ENCODE assay signal across 1 cellular context in genomic region chr22:31399211-31400022, GRCh38.
TF ChIP-seq lines count a peak whose summit lies in the region.

TSS of gene DRG1 (plus strand) at chr22:31399604. CDS start at chr22:31399684, 80 bp downstream.

TF ChIP-seq in K562, 482 proteins besides CTCF, POLR2A, EP300 and RAD21 (continued from another document and continues in another):
- TF ChIP-seq AFF4 (CRISPR knock-in tag; IDR thresholded peaks at IDR 0.05) (peak; percentile 15), FOXK2 (conservative IDR thresholded peaks at IDR 0.05 in 1 of 2, IDR thresholded peaks at IDR 0.05 in 1 of 2; ENCODE audit: low read depth in 2 of 2) (peak in 1 of 2 experiments; percentile 51; a peak in 1 of 4 replicates), MCM7 (IDR thresholded peaks at IDR 0.05) (no peak), TCF15 (CRISPR knock-in tag; IDR thresholded peaks at IDR 0.05) (no peak), NEUROD1 (IDR thresholded peaks at IDR 0.05; ENCODE audit: borderline replicate concordance, low read depth, low read length, partially characterized antibody) (peak; percentile 49), HDAC3 (IDR thresholded peaks at IDR 0.05; ENCODE audit: borderline replicate concordance, partially characterized antibody) (no peak), RBFOX2 (IDR thresholded peaks at IDR 0.05; ENCODE audit: low read depth, low read length) (peak; percentile 96), POLR2AphosphoS5 (IDR thresholded peaks at IDR 0.05; ENCODE audit: control insufficient read depth, insufficient read depth, low read depth, low read length) (peak; percentile 87), NFIC (IDR thresholded peaks at IDR 0.05) (peak; percentile 84), ARHGAP35 (IDR thresholded peaks at IDR 0.05; ENCODE audit: partially characterized antibody) (no peak), PTBP1 (IDR thresholded peaks at IDR 0.05; ENCODE audit: low read depth, low read length) (no peak), SAFB (IDR thresholded peaks at IDR 0.05; ENCODE audit: borderline replicate concordance, low read depth, low read length) (no peak), ZNF699 (CRISPR knock-in tag; IDR thresholded peaks at IDR 0.05; ENCODE audit: insufficient replicate concordance) (no peak), L3MBTL2 (IDR thresholded peaks at IDR 0.05) (peak; percentile 47; the same call in 1 of the 2 replicates), KAT7 (CRISPR knock-in tag; IDR thresholded peaks at IDR 0.05; ENCODE audit: borderline replicate concordance) (no peak), MTF1 (CRISPR knock-in tag; IDR thresholded peaks at IDR 0.05; ENCODE audit: borderline replicate concordance) (no peak), ETV5 (CRISPR knock-in tag; IDR thresholded peaks at IDR 0.05; ENCODE audit: low read depth) (no peak; the same call in 1 of the 2 replicates), ZBTB5 (IDR thresholded peaks at IDR 0.05) (no peak), ZNF583 (CRISPR knock-in tag; IDR thresholded peaks at IDR 0.05) (no peak), NR2C2 (CRISPR knock-in tag; IDR thresholded peaks at IDR 0.05) (no peak), NR2C2 (tag; IDR thresholded peaks at IDR 0.05) (peak; percentile 95), NKRF (IDR thresholded peaks at IDR 0.05; ENCODE audit: borderline replicate concordance) (0 out of 2 replicates have a peak, but pooled peaks have one; percentile 75), BCLAF1 (IDR thresholded peaks at IDR 0.05; ENCODE audit: borderline replicate concordance in 1 of 2, control insufficient read depth in 1 of 2, low read depth in 2 of 2, low read length in 1 of 2) (0 out of 4 replicates have a peak, but pooled peaks of 1 of the 2 experiments have one; percentile 38), HES1 (IDR thresholded peaks at IDR 0.05; ENCODE audit: low read depth) (no peak), PHF21A (IDR thresholded peaks at IDR 0.05; ENCODE audit: borderline replicate concordance, low read depth) (no peak), CXXC5 (CRISPR knock-in tag; IDR thresholded peaks at IDR 0.05) (peak; percentile 83), HDAC8 (tag; IDR thresholded peaks at IDR 0.05) (no peak), ZNF740 (CRISPR knock-in tag; IDR thresholded peaks at IDR 0.05) (no peak), ZNF740 (tag; IDR thresholded peaks at IDR 0.05) (no peak), ZNF133 (CRISPR knock-in tag; IDR thresholded peaks at IDR 0.05) (no peak; the same call in 1 of the 2 replicates), HOXB6 (CRISPR knock-in tag; IDR thresholded peaks at IDR 0.05; ENCODE audit: borderline replicate concordance) (no peak), MYBL2 (IDR thresholded peaks at IDR 0.05; ENCODE audit: low read depth) (no peak), MYBL2 (CRISPR knock-in tag; IDR thresholded peaks at IDR 0.05; ENCODE audit: borderline replicate concordance) (no peak), ZNF12 (CRISPR knock-in tag; IDR thresholded peaks at IDR 0.05) (no peak), HOMEZ (CRISPR knock-in tag; IDR thresholded peaks at IDR 0.05) (no peak), THAP12 (CRISPR knock-in tag; IDR thresholded peaks at IDR 0.05) (peak; percentile 40; the same call in 1 of the 2 replicates), NUFIP1 (IDR thresholded peaks at IDR 0.05; ENCODE audit: partially characterized antibody) (no peak), HNRNPK (IDR thresholded peaks at IDR 0.05; ENCODE audit: low read depth, low read length, poor library complexity, severe bottlenecking) (no peak), SMAD4 (CRISPR knock-in tag; conservative IDR thresholded peaks at IDR 0.05) (peak; percentile 65), ZBTB9 (CRISPR knock-in tag; IDR thresholded peaks at IDR 0.05) (no peak), NONO (IDR thresholded peaks at IDR 0.05; ENCODE audit: low read depth in 2 of 2, low read length in 1 of 2) (peak in 1 of 2 experiments; percentile 52; a peak in 1 of 4 replicates), TCF7L2 (IDR thresholded peaks at IDR 0.05; ENCODE audit: low read depth, low read length) (no peak), ZNF668 (CRISPR knock-in tag; IDR thresholded peaks at IDR 0.05) (no peak), SIX5 (IDR thresholded peaks at IDR 0.05; ENCODE audit: borderline replicate concordance in 1 of 2, insufficient read depth in 1 of 2, low read depth in 1 of 2, low read length in 2 of 2) (no peak), KAT2B (IDR thresholded peaks at IDR 0.05; ENCODE audit: low read depth, low read length) (no peak), TAF15 (IDR thresholded peaks at IDR 0.05; ENCODE audit: low read depth, low read length) (no peak), SETDB1 (IDR thresholded peaks at IDR 0.05; ENCODE audit: low read length) (no peak), PRPF4 (IDR thresholded peaks at IDR 0.05; ENCODE audit: insufficient read depth, low read depth, low read length, poor library complexity, severe bottlenecking) (no peak)
